ENCODE assay signal across 17 cellular contexts in genomic region chr13:48251616-48252081, GRCh38. TPM values are rescaled to one million over a fixed set of nuclear protein-coding genes. Genes with fewer than 3 reads are reported as not detected.
DNase-seq lines count a peak whose midpoint lies in the region; ATAC-seq, FAIRE-seq and TF ChIP-seq lines count a peak whose summit lies in the region.
"Had no signal": no experiment of that assay in that cellular context is flagged by ENCODE, and none has a peak within 500 bp of the region (broad histone marks: within the 10 kb centered on the region; RNA-seq: fewer than 3 reads in every experiment).

No MANE protein-coding gene starts in this region.

- no peak for ATAC-seq in CD4-positive, CD25-positive, alpha-beta regulatory T cell (ENCODE audit: low read depth in 2 of 2)
- peak; percentile 59 for ATAC-seq in Right ventricle myocardium superior (ENCODE audit: poor library complexity)
- ATAC-seq in gastrocnemius medialis = no peak
- ATAC-seq in HG02884 (IDR thresholded peaks at IDR 0.05; ENCODE audit: unreplicated experiment) = no peak
- ATAC-seq: activated CD8-positive, alpha-beta T cell treated with anti-CD3 and anti-CD28 coated beads, Interleukin-2, amount 10 ng/mL, durations not matched to agents 7 days and 5 days; body of pancreas; T-cell had no signal

- TF ChIP-seq POLR2A in gastrocnemius medialis (IDR thresholded peaks at IDR 0.05) = no peak

- TF ChIP-seq CTCF in gastrocnemius medialis (IDR thresholded peaks at IDR 0.05 in 4 of 5, conservative IDR thresholded peaks at IDR 0.05 in 1 of 5) (no peak), MM.1S (IDR thresholded peaks at IDR 0.05; ENCODE audit: low read length) (no peak)

- intact Hi-C loops in Right ventricle myocardium superior (cut with DNase I) (no loop called here), gastrocnemius medialis (cut with DNase I; ENCODE audit: low total_unique reads) (no loop called here)

- H4K20me1 ChIP-seq in MM.1S (ENCODE audit: insufficient read depth, low read length) = no peaks in the 10 kb centered on the region

- H3K27me3 ChIP-seq in CD4-positive, CD25-positive, alpha-beta regulatory T cell (ENCODE audit: control insufficient read depth, insufficient read depth, low read length) = no peaks in the 10 kb centered on the region
- H3K27me3 ChIP-seq in adipocyte (replicated peaks; ENCODE audit: control insufficient read depth, insufficient read depth, low read length) = no peaks in the 10 kb centered on the region
- H3K27me3 ChIP-seq in gastrocnemius medialis = no peaks in the 10 kb centered on the region
- no peaks in the 10 kb centered on the region for H3K27me3 ChIP-seq in MM.1S (replicated peaks; ENCODE audit: insufficient read depth, low read length)
- H3K27me3 ChIP-seq: body of pancreas had no signal

- peaks cover 33% of the 10 kb centered on the region for H3K36me3 Mint-ChIP-seq in CD4-positive, CD25-positive, alpha-beta regulatory T cell

- in situ Hi-C loops in gastrocnemius medialis (cut with MboI; ENCODE audit: low sequenced_read_pairs in 4 of 4) = no loop called here

- no peaks in the 10 kb centered on the region for H3K9me2 ChIP-seq in MM.1S (replicated peaks; ENCODE audit: insufficient read depth, low read length)

- H3K9me3 Mint-ChIP-seq in CD4-positive, CD25-positive, alpha-beta regulatory T cell = no peaks in the 10 kb centered on the region
- H3K9me3 Mint-ChIP-seq: T-cell had no signal

- peak overlapping the region in 3 of 4 donors; percentile 29 to 61 (median 45) for H3K4me3 Mint-ChIP-seq in CD4-positive, CD25-positive, alpha-beta regulatory T cell
- H3K4me3 Mint-ChIP-seq: activated CD8-positive, alpha-beta T cell treated with anti-CD3 and anti-CD28 coated beads, Interleukin-2, amount 10 ng/mL, durations not matched to agents 7 days and 5 days; T-cell had no signal

- no peak for DNase-seq in CD4-positive, CD25-positive, alpha-beta regulatory T cell
- DNase-seq in adipocyte (ENCODE audit: low read depth) (no peak), Right ventricle myocardium superior (no peak), gastrocnemius medialis (no peak), urothelium cell line (ENCODE audit: low spot score) (no peak), MM.1S (no peak), SHP77 (lab: John Stamatoyannopoulos, UW) (no peak)
- DNase-seq: activated CD8-positive, alpha-beta T cell treated with anti-CD3 and anti-CD28 coated beads, Interleukin-2, amount 10 ng/mL, durations not matched to agents 7 days and 5 days; activated effector memory CD4-positive, alpha-beta T cell treated with Interleukin-2 at 50 U/mL for 16 hours; AML-193; body of pancreas; DMS53; islet precursor cell; MV-4-11; T-cell; WERI-Rb-1 had no signal

- H3K27me3 Mint-ChIP-seq in CD4-positive, CD25-positive, alpha-beta regulatory T cell = no peaks in the 10 kb centered on the region
- H3K27me3 Mint-ChIP-seq: T-cell had no signal

- H3K9me3 ChIP-seq in CD4-positive, CD25-positive, alpha-beta regulatory T cell (ENCODE audit: control insufficient read depth in 2 of 2, low read length in 2 of 2) = no peaks in the 10 kb centered on the region
- H3K9me3 ChIP-seq in adipocyte (ENCODE audit: control insufficient read depth, low read length) (no peaks in the 10 kb centered on the region), gastrocnemius medialis (no peaks in the 10 kb centered on the region), MM.1S (replicated peaks; ENCODE audit: insufficient read depth, low read length) (no peaks in the 10 kb centered on the region)
- H3K9me3 ChIP-seq: body of pancreas had no signal

- no peak overlapping the region for H2AFZ ChIP-seq in MM.1S (ENCODE audit: low read length)

- FAIRE-seq in urothelium cell line (lab: Jason Lieb, UNC) = no peak

- no peak overlapping the region for H3K9ac ChIP-seq in adipocyte (ENCODE audit: low read length)
- H3K9ac ChIP-seq in MM.1S (ENCODE audit: low read length) = no peak overlapping the region

- no peak overlapping the region for H3K27ac ChIP-seq in CD4-positive, CD25-positive, alpha-beta regulatory T cell (ENCODE audit: insufficient read depth, low read length, poor library complexity, severe bottlenecking)
- H3K27ac ChIP-seq in gastrocnemius medialis = peak overlapping the region; percentile 2 to 36 (median 24)
- H3K27ac ChIP-seq in MM.1S (ENCODE audit: low read length) = no peak overlapping the region
- H3K27ac ChIP-seq: body of pancreas, WERI-Rb-1 had no signal

- H3K79me2 ChIP-seq in MM.1S (ENCODE audit: low read length) = no peaks in the 10 kb centered on the region

- peaks cover 42 to 76% (median 59%) of the 10 kb centered on the region in 4 donors for H3K4me1 Mint-ChIP-seq in CD4-positive, CD25-positive, alpha-beta regulatory T cell

- peaks cover 52% of the 10 kb centered on the region for H3K36me3 ChIP-seq in CD4-positive, CD25-positive, alpha-beta regulatory T cell (ENCODE audit: control insufficient read depth, insufficient read depth, low read length)
- peaks cover 34% of the 10 kb centered on the region for H3K36me3 ChIP-seq in adipocyte (ENCODE audit: control insufficient read depth, insufficient read depth, low read length, severe bottlenecking)
- H3K36me3 ChIP-seq in gastrocnemius medialis = peaks cover 0 to 28% of the 10 kb centered on the region in 2 donors
- H3K36me3 ChIP-seq in MM.1S (replicated peaks; ENCODE audit: insufficient read depth, low read length) = no peaks in the 10 kb centered on the region
- H3K36me3 ChIP-seq: WERI-Rb-1 had no signal

- no peak overlapping the region for H3K4me2 ChIP-seq in MM.1S (ENCODE audit: low read depth, low read length)

- no peaks in the 10 kb centered on the region for H3F3A ChIP-seq in MM.1S (ENCODE audit: insufficient read depth, low read length)

- peak overlapping the region in 1 of 3 donors; percentile 13 for H3K27ac Mint-ChIP-seq in CD4-positive, CD25-positive, alpha-beta regulatory T cell
- H3K27ac Mint-ChIP-seq: activated CD8-positive, alpha-beta T cell treated with anti-CD3 and anti-CD28 coated beads, Interleukin-2, amount 10 ng/mL, durations not matched to agents 7 days and 5 days; T-cell had no signal

- peaks cover 42% of the 10 kb centered on the region for H3K4me1 ChIP-seq in CD4-positive, CD25-positive, alpha-beta regulatory T cell (ENCODE audit: control insufficient read depth, insufficient read depth, low read length, poor library complexity, severe bottlenecking)
- H3K4me1 ChIP-seq in adipocyte (ENCODE audit: control insufficient read depth, insufficient read depth, low read length) (peaks cover 50% of the 10 kb centered on the region), gastrocnemius medialis (peaks cover 36 to 41% of the 10 kb centered on the region in 2 donors), MM.1S (ENCODE audit: low read length) (no peaks in the 10 kb centered on the region)

- H3K4me3 ChIP-seq in CD4-positive, CD25-positive, alpha-beta regulatory T cell (ENCODE audit: low read depth, low read length) = no peak overlapping the region
- H3K4me3 ChIP-seq in adipocyte (ENCODE audit: low read length) (peak overlapping the region; percentile 36), gastrocnemius medialis (no peak overlapping the region), MM.1S (ENCODE audit: low read length) (no peak overlapping the region)
- H3K4me3 ChIP-seq: body of pancreas had no signal

RNA-seq across cellular contexts. Expression of gene ITM2B, which starts 18.6 kb away (rescaled TPM):
- total RNA-seq in CD4-positive, CD25-positive, alpha-beta regulatory T cell = 324 TPM
- polyA plus RNA-seq in CD4-positive, CD25-positive, alpha-beta regulatory T cell = 1,000 to 10,000 TPM; 1,031 to 1,148 (median 1,078) TPM
- 516 TPM for total RNA-seq in Right ventricle myocardium superior
- 100 to 1,000 TPM; 107 to 209 (median 168) TPM for total RNA-seq in gastrocnemius medialis

RNA-seq across cellular contexts. Expression of gene RB1, which starts 51.9 kb away (rescaled TPM):
- 23.1 TPM for total RNA-seq in CD4-positive, CD25-positive, alpha-beta regulatory T cell
- polyA plus RNA-seq in CD4-positive, CD25-positive, alpha-beta regulatory T cell = 10 to 100 TPM; 18.8 to 24.6 (median 22.9) TPM
- 24.4 TPM for total RNA-seq in Right ventricle myocardium superior
- 10 to 100 TPM; 29.3 to 45.6 (median 33.2) TPM for total RNA-seq in gastrocnemius medialis

Comparison
In these comparisons a context has a peak if more than half of its experiments do, and no peak if none do; other contexts are left out.
1. H3K27ac ChIP-seq: peak in gastrocnemius medialis (4 of 4); none in CD4-positive, CD25-positive, alpha-beta regulatory T cell (single experiment) and MM.1S (single experiment).